1 cellular context compared by ENCODE assay signal in the genomic region with DNA sequence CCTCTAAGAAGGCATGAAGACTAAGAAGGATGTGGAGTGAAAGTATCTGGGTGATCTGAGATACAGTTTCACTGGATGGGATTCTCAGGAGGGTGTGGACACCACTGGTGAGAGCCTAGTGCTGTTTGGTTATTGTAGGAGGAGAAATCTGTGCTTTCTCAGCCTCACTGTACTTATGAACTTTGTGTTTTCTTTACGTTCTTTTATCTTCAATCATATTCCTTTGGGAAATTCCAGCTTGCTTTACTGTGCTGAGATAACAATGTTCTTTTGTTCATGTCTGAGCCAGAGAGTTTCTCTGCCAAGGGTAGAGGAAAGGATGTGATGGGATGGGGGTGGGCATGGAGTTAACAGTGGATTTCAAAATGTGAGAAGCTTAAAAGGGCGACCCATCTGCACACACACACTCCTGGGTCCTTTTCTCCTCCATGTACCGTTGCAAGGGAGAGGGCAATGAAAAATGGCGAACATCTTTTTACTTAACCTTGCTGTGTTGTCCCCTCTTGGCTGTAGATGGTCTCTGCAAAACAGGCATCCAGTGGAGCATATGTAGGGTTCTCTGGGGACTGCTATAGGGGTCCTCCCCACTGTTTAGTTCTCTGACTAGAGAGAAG.
TF ChIP-seq lines count a peak whose summit lies in the region.

No MANE protein-coding gene starts in this region.

TF ChIP-seq in SK-N-SH, 30 proteins besides CTCF, POLR2A, EP300 and RAD21 (continued from another document):
- peak; percentile 36; the same call in 1 of the 2 replicates for TF ChIP-seq RXRA (IDR thresholded peaks at IDR 0.05; ENCODE audit: borderline replicate concordance, low read depth)
- TF ChIP-seq, protein P1, sequence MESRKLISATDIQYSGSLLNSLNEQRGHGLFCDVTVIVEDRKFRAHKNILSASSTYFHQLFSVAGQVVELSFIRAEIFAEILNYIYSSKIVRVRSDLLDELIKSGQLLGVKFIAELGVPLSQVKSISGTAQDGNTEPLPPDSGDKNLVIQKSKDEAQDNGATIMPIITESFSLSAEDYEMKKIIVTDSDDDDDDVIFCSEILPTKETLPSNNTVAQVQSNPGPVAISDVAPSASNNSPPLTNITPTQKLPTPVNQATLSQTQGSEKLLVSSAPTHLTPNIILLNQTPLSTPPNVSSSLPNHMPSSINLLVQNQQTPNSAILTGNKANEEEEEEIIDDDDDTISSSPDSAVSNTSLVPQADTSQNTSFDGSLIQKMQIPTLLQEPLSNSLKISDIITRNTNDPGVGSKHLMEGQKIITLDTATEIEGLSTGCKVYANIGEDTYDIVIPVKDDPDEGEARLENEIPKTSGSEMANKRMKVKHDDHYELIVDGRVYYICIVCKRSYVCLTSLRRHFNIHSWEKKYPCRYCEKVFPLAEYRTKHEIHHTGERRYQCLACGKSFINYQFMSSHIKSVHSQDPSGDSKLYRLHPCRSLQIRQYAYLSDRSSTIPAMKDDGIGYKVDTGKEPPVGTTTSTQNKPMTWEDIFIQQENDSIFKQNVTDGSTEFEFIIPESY (IDR thresholded peaks at IDR 0.05; ENCODE audit: borderline replicate concordance, low read depth) = no peak
- peak; percentile 34; the same call in 1 of the 2 replicates for TF ChIP-seq JUND (IDR thresholded peaks at IDR 0.05)
- TF ChIP-seq TEAD4 (IDR thresholded peaks at IDR 0.05; ENCODE audit: borderline replicate concordance, insufficient read depth) = peak; percentile 48; the same call in 1 of the 2 replicates
- TF ChIP-seq RFX5 (IDR thresholded peaks at IDR 0.05; ENCODE audit: low read length) = no peak
